Comparison of ENCODE assay signal across 18 cellular contexts in the genomic region with DNA sequence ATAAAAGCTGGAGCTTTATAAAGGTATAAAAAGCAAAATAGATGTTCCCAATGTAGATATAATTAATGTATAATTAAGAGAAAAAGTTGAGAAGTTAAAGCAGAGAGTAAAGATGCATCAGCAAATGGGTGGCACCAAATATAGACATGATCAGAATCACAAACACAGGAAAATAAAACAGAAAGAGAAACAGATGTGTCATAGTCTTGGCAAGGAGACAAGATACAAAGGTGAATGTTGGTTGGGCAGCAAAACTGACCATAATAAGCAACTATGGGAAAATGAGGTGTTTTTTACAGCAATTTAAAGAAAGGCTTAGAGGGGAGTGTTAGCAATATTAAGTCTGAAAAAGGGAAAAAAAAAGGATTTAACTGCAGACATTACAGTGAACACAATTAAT.
DNase-seq lines count a peak whose midpoint lies in the region; ATAC-seq, FAIRE-seq and TF ChIP-seq lines count a peak whose summit lies in the region.
"Had no signal": no experiment of that assay in that cellular context is flagged by ENCODE, and none has a peak within 500 bp of the region (broad histone marks: within the 10 kb centered on the region; RNA-seq: fewer than 3 reads in every experiment).

No MANE protein-coding gene starts in this region.

- no peak for TF ChIP-seq CTCF in WTC11 (IDR thresholded peaks at IDR 0.05)

- CTCF ChIA-PET in WTC11 (lab: Charles Lee): no interaction called here

- peak; percentile 43 for FAIRE-seq in islet of Langerhans (lab: Jason Lieb, UNC)
- FAIRE-seq: bronchial epithelial cell, urothelium cell line had no signal

- in situ Hi-C loops in Caki2 (cut with HindIII; ENCODE audit: low pct_unique_long_range_greater_than_20kb, low sequenced_read_pairs): no loop called here

- no peaks in the 10 kb centered on the region for H3K36me3 Mint-ChIP-seq in WTC11

- no peak overlapping the region for H3K27ac Mint-ChIP-seq in WTC11

- H3K4me3 Mint-ChIP-seq in WTC11: no peak overlapping the region

- POLR2A ChIA-PET in WTC11 (lab: Charles Lee): no interaction called here

- ATAC-seq in GM18909 (IDR thresholded peaks at IDR 0.05; ENCODE audit: poor library complexity, unreplicated experiment) (no peak), WTC11 (no peak), GM21381 (IDR thresholded peaks at IDR 0.05; ENCODE audit: unreplicated experiment) (no peak)

- DNase-seq in Caki2 (ENCODE audit: low read depth): peak; percentile 19
- DNase-seq in HCEC 1CT: peak; percentile 78
- DNase-seq in amniotic epithelial cell (ENCODE audit: low read depth): peak; percentile 45
- no peak for DNase-seq in NCI-H1436 treated with DMSO at 0.1 percent for 48 hours (lab: John Stamatoyannopoulos, UW)
- no peak for DNase-seq in WTC11 (ENCODE audit: low spot score)
- DNase-seq: activated CD8-positive, alpha-beta memory T cell treated with anti-CD3 and anti-CD28 coated beads, Interleukin-2, amount 50 U/mL, for 4 hours; activated naive CD4-positive, alpha-beta T cell; DMS153; islet precursor cell; midbrain; NCI-H2081; NCI-H69; stimulated activated naive CD4-positive, alpha-beta T cell had no signal

- H3K4me1 Mint-ChIP-seq in WTC11: no peaks in the 10 kb centered on the region

- H3K9me3 Mint-ChIP-seq in WTC11: no peaks in the 10 kb centered on the region

- peaks cover 57% of the 10 kb centered on the region for H3K27me3 Mint-ChIP-seq in WTC11 (ENCODE audit: low read depth)

TF ChIP-seq in WTC11, 78 proteins besides CTCF, POLR2A, EP300 and RAD21 (continues in another document):
- no peak for TF ChIP-seq NFE2L1 (CRISPR knock-in tag; IDR thresholded peaks at IDR 0.05)
- TF ChIP-seq, protein P1, sequence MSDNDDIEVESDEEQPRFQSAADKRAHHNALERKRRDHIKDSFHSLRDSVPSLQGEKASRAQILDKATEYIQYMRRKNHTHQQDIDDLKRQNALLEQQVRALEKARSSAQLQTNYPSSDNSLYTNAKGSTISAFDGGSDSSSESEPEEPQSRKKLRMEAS (CRISPR knock-in tag; IDR thresholded peaks at IDR 0.05): no peak
- TF ChIP-seq, protein P2, sequence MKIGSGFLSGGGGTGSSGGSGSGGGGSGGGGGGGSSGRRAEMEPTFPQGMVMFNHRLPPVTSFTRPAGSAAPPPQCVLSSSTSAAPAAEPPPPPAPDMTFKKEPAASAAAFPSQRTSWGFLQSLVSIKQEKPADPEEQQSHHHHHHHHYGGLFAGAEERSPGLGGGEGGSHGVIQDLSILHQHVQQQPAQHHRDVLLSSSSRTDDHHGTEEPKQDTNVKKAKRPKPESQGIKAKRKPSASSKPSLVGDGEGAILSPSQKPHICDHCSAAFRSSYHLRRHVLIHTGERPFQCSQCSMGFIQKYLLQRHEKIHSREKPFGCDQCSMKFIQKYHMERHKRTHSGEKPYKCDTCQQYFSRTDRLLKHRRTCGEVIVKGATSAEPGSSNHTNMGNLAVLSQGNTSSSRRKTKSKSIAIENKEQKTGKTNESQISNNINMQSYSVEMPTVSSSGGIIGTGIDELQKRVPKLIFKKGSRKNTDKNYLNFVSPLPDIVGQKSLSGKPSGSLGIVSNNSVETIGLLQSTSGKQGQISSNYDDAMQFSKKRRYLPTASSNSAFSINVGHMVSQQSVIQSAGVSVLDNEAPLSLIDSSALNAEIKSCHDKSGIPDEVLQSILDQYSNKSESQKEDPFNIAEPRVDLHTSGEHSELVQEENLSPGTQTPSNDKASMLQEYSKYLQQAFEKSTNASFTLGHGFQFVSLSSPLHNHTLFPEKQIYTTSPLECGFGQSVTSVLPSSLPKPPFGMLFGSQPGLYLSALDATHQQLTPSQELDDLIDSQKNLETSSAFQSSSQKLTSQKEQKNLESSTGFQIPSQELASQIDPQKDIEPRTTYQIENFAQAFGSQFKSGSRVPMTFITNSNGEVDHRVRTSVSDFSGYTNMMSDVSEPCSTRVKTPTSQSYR (CRISPR knock-in tag; IDR thresholded peaks at IDR 0.05): no peak
- TF ChIP-seq ZNF263 (CRISPR knock-in tag; IDR thresholded peaks at IDR 0.05; ENCODE audit: low read depth): no peak
- no peak for TF ChIP-seq PRRX2 (CRISPR knock-in tag; IDR thresholded peaks at IDR 0.05)
- TF ChIP-seq ZNF416 (CRISPR knock-in tag; IDR thresholded peaks at IDR 0.05): no peak
- TF ChIP-seq JAZF1 (CRISPR knock-in tag; IDR thresholded peaks at IDR 0.05): no peak
- TF ChIP-seq, protein P3, sequence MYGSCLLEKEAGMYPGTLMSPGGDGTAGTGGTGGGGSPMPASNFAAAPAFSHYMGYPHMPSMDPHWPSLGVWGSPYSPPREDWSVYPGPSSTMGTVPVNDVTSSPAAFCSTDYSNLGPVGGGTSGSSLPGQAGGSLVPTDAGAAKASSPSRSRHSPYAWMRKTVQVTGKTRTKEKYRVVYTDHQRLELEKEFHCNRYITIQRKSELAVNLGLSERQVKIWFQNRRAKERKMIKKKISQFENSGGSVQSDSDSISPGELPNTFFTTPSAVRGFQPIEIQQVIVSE (CRISPR knock-in tag; IDR thresholded peaks at IDR 0.05; ENCODE audit: borderline replicate concordance): no peak
- no peak for TF ChIP-seq GTF2I (CRISPR knock-in tag; conservative IDR thresholded peaks at IDR 0.05)
- TF ChIP-seq SMAD3 (CRISPR knock-in tag; IDR thresholded peaks at IDR 0.05; ENCODE audit: borderline replicate concordance): no peak
- no peak for TF ChIP-seq KAT7 (CRISPR knock-in tag; IDR thresholded peaks at IDR 0.05; ENCODE audit: borderline replicate concordance)
- TF ChIP-seq RORB (CRISPR knock-in tag; IDR thresholded peaks at IDR 0.05): no peak
- TF ChIP-seq NR1H2 (CRISPR knock-in tag; IDR thresholded peaks at IDR 0.05): no peak
- no peak for TF ChIP-seq TCF7 (CRISPR knock-in tag; IDR thresholded peaks at IDR 0.05; ENCODE audit: low read depth)
- TF ChIP-seq, protein P4, sequence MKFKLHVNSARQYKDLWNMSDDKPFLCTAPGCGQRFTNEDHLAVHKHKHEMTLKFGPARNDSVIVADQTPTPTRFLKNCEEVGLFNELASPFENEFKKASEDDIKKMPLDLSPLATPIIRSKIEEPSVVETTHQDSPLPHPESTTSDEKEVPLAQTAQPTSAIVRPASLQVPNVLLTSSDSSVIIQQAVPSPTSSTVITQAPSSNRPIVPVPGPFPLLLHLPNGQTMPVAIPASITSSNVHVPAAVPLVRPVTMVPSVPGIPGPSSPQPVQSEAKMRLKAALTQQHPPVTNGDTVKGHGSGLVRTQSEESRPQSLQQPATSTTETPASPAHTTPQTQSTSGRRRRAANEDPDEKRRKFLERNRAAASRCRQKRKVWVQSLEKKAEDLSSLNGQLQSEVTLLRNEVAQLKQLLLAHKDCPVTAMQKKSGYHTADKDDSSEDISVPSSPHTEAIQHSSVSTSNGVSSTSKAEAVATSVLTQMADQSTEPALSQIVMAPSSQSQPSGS (CRISPR knock-in tag; IDR thresholded peaks at IDR 0.05; ENCODE audit: borderline replicate concordance, low read depth): no peak
- TF ChIP-seq, protein P5, sequence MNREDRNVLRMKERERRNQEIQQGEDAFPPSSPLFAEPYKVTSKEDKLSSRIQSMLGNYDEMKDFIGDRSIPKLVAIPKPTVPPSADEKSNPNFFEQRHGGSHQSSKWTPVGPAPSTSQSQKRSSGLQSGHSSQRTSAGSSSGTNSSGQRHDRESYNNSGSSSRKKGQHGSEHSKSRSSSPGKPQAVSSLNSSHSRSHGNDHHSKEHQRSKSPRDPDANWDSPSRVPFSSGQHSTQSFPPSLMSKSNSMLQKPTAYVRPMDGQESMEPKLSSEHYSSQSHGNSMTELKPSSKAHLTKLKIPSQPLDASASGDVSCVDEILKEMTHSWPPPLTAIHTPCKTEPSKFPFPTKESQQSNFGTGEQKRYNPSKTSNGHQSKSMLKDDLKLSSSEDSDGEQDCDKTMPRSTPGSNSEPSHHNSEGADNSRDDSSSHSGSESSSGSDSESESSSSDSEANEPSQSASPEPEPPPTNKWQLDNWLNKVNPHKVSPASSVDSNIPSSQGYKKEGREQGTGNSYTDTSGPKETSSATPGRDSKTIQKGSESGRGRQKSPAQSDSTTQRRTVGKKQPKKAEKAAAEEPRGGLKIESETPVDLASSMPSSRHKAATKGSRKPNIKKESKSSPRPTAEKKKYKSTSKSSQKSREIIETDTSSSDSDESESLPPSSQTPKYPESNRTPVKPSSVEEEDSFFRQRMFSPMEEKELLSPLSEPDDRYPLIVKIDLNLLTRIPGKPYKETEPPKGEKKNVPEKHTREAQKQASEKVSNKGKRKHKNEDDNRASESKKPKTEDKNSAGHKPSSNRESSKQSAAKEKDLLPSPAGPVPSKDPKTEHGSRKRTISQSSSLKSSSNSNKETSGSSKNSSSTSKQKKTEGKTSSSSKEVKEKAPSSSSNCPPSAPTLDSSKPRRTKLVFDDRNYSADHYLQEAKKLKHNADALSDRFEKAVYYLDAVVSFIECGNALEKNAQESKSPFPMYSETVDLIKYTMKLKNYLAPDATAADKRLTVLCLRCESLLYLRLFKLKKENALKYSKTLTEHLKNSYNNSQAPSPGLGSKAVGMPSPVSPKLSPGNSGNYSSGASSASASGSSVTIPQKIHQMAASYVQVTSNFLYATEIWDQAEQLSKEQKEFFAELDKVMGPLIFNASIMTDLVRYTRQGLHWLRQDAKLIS (CRISPR knock-in tag; IDR thresholded peaks at IDR 0.05; ENCODE audit: borderline replicate concordance): no peak
- TF ChIP-seq NR3C1 (CRISPR knock-in tag; conservative IDR thresholded peaks at IDR 0.05; ENCODE audit: low read depth): no peak

Comparison
In these comparisons a context has a peak if more than half of its experiments do, and no peak if none do; other contexts are left out.
1. DNase-seq: peak in Caki2 (single experiment), HCEC 1CT (single experiment) and amniotic epithelial cell (single experiment); none in NCI-H1436 treated with DMSO at 0.1 percent for 48 hours (single experiment) and WTC11 (single experiment).